Comparison of ENCODE assay signal across 12 cellular contexts in genomic region chr19:42793464-42794121, GRCh38. TPM values are rescaled to one million over a fixed set of nuclear protein-coding genes. Genes with fewer than 3 reads are reported as not detected.
DNase-seq lines count a peak whose midpoint lies in the region; ATAC-seq and TF ChIP-seq lines count a peak whose summit lies in the region.
"Not testable (repeated sequence)": the region's sequence is repeated elsewhere in the genome, so short reads cannot be mapped to it uniquely, and the experiment has no call there.
"Had no signal": no experiment of that assay in that cellular context is flagged by ENCODE, and none has a peak within 500 bp of the region (broad histone marks: within the 10 kb centered on the region; RNA-seq: fewer than 3 reads in every experiment).

No MANE protein-coding gene starts in this region.

- TF ChIP-seq CTCF in Calu3 (IDR thresholded peaks at IDR 0.05; ENCODE audit: unreplicated experiment) (peak; percentile 73), RWPE1 (conservative IDR thresholded peaks at IDR 0.05; ENCODE audit: low read depth) (peak; percentile 65), breast epithelium (IDR thresholded peaks at IDR 0.05) (peak in 2 of 3 donors; percentile 49 to 60), fibroblast of the aortic adventitia (IDR thresholded peaks at IDR 0.05; ENCODE audit: insufficient read depth, low read length) (peak; percentile 62)

- H3K36me3 ChIP-seq in breast epithelium: not testable (repeated sequence)

- peaks cover 6 to 24% of the 10 kb centered on the region in 2 donors for H3K9me3 ChIP-seq in breast epithelium

- not testable (repeated sequence) for H3K27me3 Mint-ChIP-seq in Calu3 (ENCODE audit: unreplicated experiment)

- BruUV-seq in Calu3 (replicated peaks; lab: Mats Ljungman, UMichigan): not testable (repeated sequence)

- H3K27ac Mint-ChIP-seq in Calu3 (ENCODE audit: unreplicated experiment): not testable (repeated sequence)

- CTCF ChIA-PET in Calu3 (lab: Charles Lee); RWPE1 (lab: Yijun Ruan, JAX): not testable (repeated sequence)
- CTCF ChIA-PET in HEK293T (lab: Yijun Ruan, JAX): interaction anchor here (0.6 to 0.9 kb wide), 3 partner anchors 63 to 291 kb away, joined by 3 to 4 read pairs (median 3); no protein-coding TSS in a partner anchor

- H3K4me3 ChIP-seq in breast epithelium; fibroblast of the aortic adventitia (ENCODE audit: low read depth, low read length): not testable (repeated sequence)

- H3K4me1 ChIP-seq in breast epithelium: not testable (repeated sequence)

- H3K27ac ChIP-seq in RWPE1, breast epithelium: not testable (repeated sequence)

- not testable (repeated sequence) for H3K4me3 Mint-ChIP-seq in Calu3 (ENCODE audit: low read depth, unreplicated experiment)

- H3K4me1 Mint-ChIP-seq in Calu3 (ENCODE audit: low read depth, unreplicated experiment): not testable (repeated sequence)

- H3K9me3 Mint-ChIP-seq in Calu3 (ENCODE audit: low read depth, unreplicated experiment): peaks cover 15% of the 10 kb centered on the region

- peak; percentile 48 for ATAC-seq in left lobe of liver

- not testable (repeated sequence) for H3K27me3 ChIP-seq in breast epithelium

- not testable (repeated sequence) for TF ChIP-seq POLR2A in breast epithelium (IDR thresholded peaks at IDR 0.05)

- not testable (repeated sequence) for H3K36me3 Mint-ChIP-seq in Calu3 (ENCODE audit: insufficient read depth, unreplicated experiment)

- POLR2A ChIA-PET in HEK293T (lab: Yijun Ruan, JAX); RWPE1 (lab: Yijun Ruan, JAX; ENCODE audit: low non-redundant PET): not testable (repeated sequence)

- DNase-seq in Calu3 (peak; percentile 40), HEK293T (ENCODE audit: extremely low spot score) (peak; percentile 22), NCI-H1048 (lab: John Stamatoyannopoulos, UW) (peak; percentile 69), RWPE1 (ENCODE audit: low spot score) (peak; percentile 10), fibroblast of the aortic adventitia (ENCODE audit: low read depth) (peak; percentile 96), superior temporal gyrus (ENCODE audit: extremely low spot score) (peak; percentile 90)
- DNase-seq in breast epithelium (ENCODE audit: low spot score in 2 of 2); left lobe of liver (ENCODE audit: low spot score): not testable (repeated sequence)

- intact Hi-C loops in Calu3 (cut with micrococcal nuclease; ENCODE audit: unreplicated experiment) (loop anchor here (1.0 to 10.0 kb wide), 2 partner anchors 61 to 92 kb away; no protein-coding TSS in a partner anchor), breast epithelium (cut with DNase I; ENCODE audit: low total_unique reads) (loop anchor here (10.0 kb wide), 1 partner anchor 251 kb away; no protein-coding TSS in a partner anchor)

RNA-seq across cellular contexts. Expression of gene PSG8, which starts 28.1 kb away (rescaled TPM):
- total RNA-seq in Calu3 (2022) (not detected in 2 replicates), breast epithelium (not detected), fibroblast of the aortic adventitia (ENCODE audit: low replicate concordance) (not detected in 2 replicates), left lobe of liver (not detected)
- total RNA-seq: cardiac septum, mesothelial cell of epicardium, posterior vena cava, T-helper 17 cell had no signal

RNA-seq across cellular contexts. Expression of gene PSG3, which starts 53.3 kb away (rescaled TPM):
- total RNA-seq in Calu3 (2022) (0.20 TPM in 1 of 2 replicates, not detected in the other), breast epithelium (not detected), fibroblast of the aortic adventitia (ENCODE audit: low replicate concordance) (not detected in 2 replicates), left lobe of liver (not detected)
- total RNA-seq: cardiac septum, mesothelial cell of epicardium, posterior vena cava had no signal
